ENCODE assay signal across 11 cellular contexts in genomic region chr2:58539973-58540372, GRCh38.
DNase-seq lines count a peak whose midpoint lies in the region; ATAC-seq and TF ChIP-seq lines count a peak whose summit lies in the region.
"Had no signal": no experiment of that assay in that cellular context is flagged by ENCODE, and none has a peak within 500 bp of the region (broad histone marks: within the 10 kb centered on the region; RNA-seq: fewer than 3 reads in every experiment).

No MANE protein-coding gene starts in this region.

- TF ChIP-seq CTCF in GM23338 (conservative IDR thresholded peaks at IDR 0.05; ENCODE audit: low read depth in 2 of 2) = no peak
- TF ChIP-seq CTCF in upper lobe of left lung (IDR thresholded peaks at IDR 0.05) = no peak
- TF ChIP-seq CTCF in CD4-positive, alpha-beta T cell (IDR thresholded peaks at IDR 0.05) = no peak
- no peak for TF ChIP-seq CTCF in Peyer's patch (IDR thresholded peaks at IDR 0.05)

- H3K23ac ChIP-seq in mesenchymal stem cell (ENCODE audit: low read length in 2 of 2) = no peak overlapping the region

- CTCF ChIA-PET in activated naive CD4-positive, alpha-beta T cell treated with anti-CD3 and anti-CD28 coated beads for 36 hours (lab: Charles Lee) = interaction anchor here (0.6 to 0.8 kb wide), 2 partner anchors 16 to 1384 kb away, joined by 3 read pairs; no protein-coding TSS in a partner anchor
- CTCF ChIA-PET in CD4-positive, alpha-beta T cell (lab: Charles Lee) = no interaction called here

- no peaks in the 10 kb centered on the region for H3K79me1 ChIP-seq in mesenchymal stem cell (replicated peaks; ENCODE audit: low read length, poor library complexity, severe bottlenecking)

- H3K9me2 ChIP-seq in GM23338 (ENCODE audit: insufficient read depth) = no peaks in the 10 kb centered on the region

- ATAC-seq in GM23338 = peak; percentile 84
- no peak for ATAC-seq in upper lobe of left lung (ENCODE audit: low FRiP score in 2 of 2)
- no peak for ATAC-seq in CD4-positive, alpha-beta T cell (ENCODE audit: poor library complexity)
- ATAC-seq: CD8-positive, alpha-beta T cell had no signal

- no peak overlapping the region for H2BK12ac ChIP-seq in mesenchymal stem cell (ENCODE audit: low read length in 2 of 2)

- H3K9ac ChIP-seq in mesenchymal stem cell (ENCODE audit: low read length) = no peak overlapping the region

- peaks cover 4% of the 10 kb centered on the region for H3K27me3 Mint-ChIP-seq in GM23338 (ENCODE audit: insufficient read depth, low read depth, poor library complexity)
- H3K27me3 Mint-ChIP-seq in activated naive CD4-positive, alpha-beta T cell treated with anti-CD3 and anti-CD28 coated beads for 36 hours (ENCODE audit: low read depth) = peaks cover 3% of the 10 kb centered on the region
- no peaks in the 10 kb centered on the region for H3K27me3 Mint-ChIP-seq in CD4-positive, alpha-beta T cell

- TF ChIP-seq POLR2A in upper lobe of left lung (IDR thresholded peaks at IDR 0.05) (no peak), Peyer's patch (IDR thresholded peaks at IDR 0.05) (no peak)

- H3K14ac ChIP-seq in mesenchymal stem cell (ENCODE audit: low read length in 2 of 2) = no peak overlapping the region

- H2BK120ac ChIP-seq in mesenchymal stem cell (ENCODE audit: low read depth, low read length) = no peak overlapping the region

- no peak for TF ChIP-seq EP300 in upper lobe of left lung (IDR thresholded peaks at IDR 0.05)

- H3K36me3 Mint-ChIP-seq in GM23338 (ENCODE audit: low read depth) = no peaks in the 10 kb centered on the region
- no peaks in the 10 kb centered on the region for H3K36me3 Mint-ChIP-seq in activated naive CD4-positive, alpha-beta T cell treated with anti-CD3 and anti-CD28 coated beads for 36 hours (ENCODE audit: low read depth)
- H3K36me3 Mint-ChIP-seq in CD4-positive, alpha-beta T cell (ENCODE audit: low read depth) = no peaks in the 10 kb centered on the region
- H3K36me3 Mint-ChIP-seq: CD8-positive, alpha-beta T cell had no signal

- no peak overlapping the region for H2AFZ ChIP-seq in GM23338
- H2AFZ ChIP-seq in mesenchymal stem cell (ENCODE audit: low read depth, low read length) = no peak overlapping the region

- peak overlapping the region; percentile 48 for H3K4me3 Mint-ChIP-seq in GM23338
- H3K4me3 Mint-ChIP-seq in activated naive CD4-positive, alpha-beta T cell treated with anti-CD3 and anti-CD28 coated beads for 36 hours = no peak overlapping the region
- no peak overlapping the region for H3K4me3 Mint-ChIP-seq in CD4-positive, alpha-beta T cell
- H3K4me3 Mint-ChIP-seq: CD8-positive, alpha-beta T cell had no signal

- no peaks in the 10 kb centered on the region; the same call in 1 of the 2 replicates for H3F3A ChIP-seq in GM23338 (replicated peaks; ENCODE audit: low read depth)

- H2AK5ac ChIP-seq in mesenchymal stem cell (ENCODE audit: low read length, severe bottlenecking) = no peak overlapping the region

- DNase-seq in GM23338 (ENCODE audit: low spot score) = peak; percentile 96
- DNase-seq in NCI-H2081 treated with DMSO at 0.1 percent for 48 hours (lab: John Stamatoyannopoulos, UW) = peak; percentile 64
- peak in 1 of 61 donors; percentile 1 for DNase-seq in caudate nucleus (lab: John Stamatoyannopoulos, UW)
- peak; percentile 40 for DNase-seq in mesenchymal stem cell
- no peak for DNase-seq in activated naive CD4-positive, alpha-beta T cell treated with anti-CD3 and anti-CD28 coated beads for 36 hours
- DNase-seq in upper lobe of left lung = no peak
- DNase-seq in CD4-positive, alpha-beta T cell = no peak
- DNase-seq in Peyer's patch = no peak
- DNase-seq: CD8-positive, alpha-beta T cell; HCEC 1CT had no signal

- no peak overlapping the region for H3K18ac ChIP-seq in mesenchymal stem cell (ENCODE audit: low read depth in 1 of 2, low read length in 2 of 2)

- no peaks in the 10 kb centered on the region for H3K27me3 ChIP-seq in GM23338 (ENCODE audit: insufficient read depth)
- H3K27me3 ChIP-seq in mesenchymal stem cell (ENCODE audit: control insufficient read depth in 1 of 2, insufficient read depth in 1 of 2, low read length in 2 of 2) = no peaks in the 10 kb centered on the region
- H3K27me3 ChIP-seq in upper lobe of left lung = no peaks in the 10 kb centered on the region
- no peaks in the 10 kb centered on the region for H3K27me3 ChIP-seq in CD4-positive, alpha-beta T cell (ENCODE audit: control insufficient read depth, insufficient read depth, low read length)
- H3K27me3 ChIP-seq in Peyer's patch = no peaks in the 10 kb centered on the region
- H3K27me3 ChIP-seq: neutrophil had no signal

- no peak overlapping the region for H2BK15ac ChIP-seq in mesenchymal stem cell (ENCODE audit: low read depth, poor library complexity, severe bottlenecking)

- H3K9me3 ChIP-seq in mesenchymal stem cell (ENCODE audit: control insufficient read depth, low read length) (no peaks in the 10 kb centered on the region), upper lobe of left lung (no peaks in the 10 kb centered on the region), Peyer's patch (no peaks in the 10 kb centered on the region)
- no peaks in the 10 kb centered on the region for H3K9me3 ChIP-seq in CD4-positive, alpha-beta T cell (ENCODE audit: control insufficient read depth, low read length)
- H3K9me3 ChIP-seq: neutrophil had no signal

- H3K9me3 Mint-ChIP-seq in GM23338 = no peaks in the 10 kb centered on the region
- H3K9me3 Mint-ChIP-seq in activated naive CD4-positive, alpha-beta T cell treated with anti-CD3 and anti-CD28 coated beads for 36 hours = no peaks in the 10 kb centered on the region
- no peaks in the 10 kb centered on the region for H3K9me3 Mint-ChIP-seq in CD4-positive, alpha-beta T cell
- H3K9me3 Mint-ChIP-seq: CD8-positive, alpha-beta T cell had no signal

- no peak overlapping the region for H3K4ac ChIP-seq in mesenchymal stem cell (ENCODE audit: low read depth in 1 of 2, low read length in 2 of 2)

- H3K4me2 ChIP-seq in GM23338 (peak overlapping the region; percentile 55), mesenchymal stem cell (ENCODE audit: low read length, poor library complexity, severe bottlenecking) (peak overlapping the region; percentile 16)

- no peak overlapping the region for H4K91ac ChIP-seq in mesenchymal stem cell (ENCODE audit: low read length)

- peaks cover 84% of the 10 kb centered on the region for H3K4me1 Mint-ChIP-seq in GM23338
- H3K4me1 Mint-ChIP-seq in activated naive CD4-positive, alpha-beta T cell treated with anti-CD3 and anti-CD28 coated beads for 36 hours (ENCODE audit: low read depth) = no peaks in the 10 kb centered on the region
- H3K4me1 Mint-ChIP-seq in CD4-positive, alpha-beta T cell (ENCODE audit: low read depth) = no peaks in the 10 kb centered on the region

- no peak overlapping the region for H4K8ac ChIP-seq in mesenchymal stem cell (ENCODE audit: low read length)

- H3K4me3 ChIP-seq in GM23338 (peak overlapping the region; percentile 29), mesenchymal stem cell (ENCODE audit: insufficient read depth in 1 of 2, low read depth in 1 of 2, low read length in 2 of 2) (no peak overlapping the region), upper lobe of left lung (no peak overlapping the region), Peyer's patch (no peak overlapping the region)

- H3K36me3 ChIP-seq in GM23338 (ENCODE audit: insufficient read depth) = no peaks in the 10 kb centered on the region
- H3K36me3 ChIP-seq in mesenchymal stem cell (ENCODE audit: control insufficient read depth in 1 of 2, insufficient read depth in 2 of 2, low read depth in 1 of 2, low read length in 2 of 2) = no peaks in the 10 kb centered on the region
- H3K36me3 ChIP-seq in upper lobe of left lung = no peaks in the 10 kb centered on the region
- no peaks in the 10 kb centered on the region for H3K36me3 ChIP-seq in Peyer's patch
- H3K36me3 ChIP-seq: neutrophil had no signal

- WGBS in mesenchymal stem cell = no CpG with 5 or more reads among the region's 4 CpGs
- 53 to 60% methylated on average over 4 of the region's 4 CpGs for WGBS in upper lobe of left lung, 2 donors

- H3K27ac Mint-ChIP-seq in GM23338 = peak overlapping the region; percentile 98
- H3K27ac Mint-ChIP-seq in activated naive CD4-positive, alpha-beta T cell treated with anti-CD3 and anti-CD28 coated beads for 36 hours = no peak overlapping the region
- H3K27ac Mint-ChIP-seq in CD4-positive, alpha-beta T cell = no peak overlapping the region
- H3K27ac Mint-ChIP-seq: CD8-positive, alpha-beta T cell had no signal

- no peaks in the 10 kb centered on the region for H4K20me1 ChIP-seq in GM23338 (replicated peaks; ENCODE audit: insufficient read depth)

- H3K4me1 ChIP-seq in GM23338 (ENCODE audit: insufficient read depth) (peaks cover 74% of the 10 kb centered on the region), mesenchymal stem cell (ENCODE audit: control insufficient read depth, insufficient read depth, low read depth, low read length) (peaks cover 2% of the 10 kb centered on the region), upper lobe of left lung (no peaks in the 10 kb centered on the region), Peyer's patch (no peaks in the 10 kb centered on the region)

- H3K79me2 ChIP-seq in GM23338 (replicated peaks; ENCODE audit: insufficient read depth) = no peaks in the 10 kb centered on the region

- no peak overlapping the region for H2BK5ac ChIP-seq in mesenchymal stem cell (ENCODE audit: low read depth, low read length, poor library complexity, severe bottlenecking)

- intact Hi-C loops in activated naive CD4-positive, alpha-beta T cell treated with anti-CD3 and anti-CD28 coated beads for 36 hours (cut with micrococcal nuclease) = no loop called here
- intact Hi-C loops in CD4-positive, alpha-beta T cell (cut with DNase I, micrococcal nuclease) = no loop called here

- peak overlapping the region; percentile 96 for H3K27ac ChIP-seq in GM23338 (ENCODE audit: low read depth)
- peak overlapping the region; percentile 55 for H3K27ac ChIP-seq in caudate nucleus (ENCODE audit: low read depth, low read length)
- no peak overlapping the region for H3K27ac ChIP-seq in mesenchymal stem cell (ENCODE audit: low read length, poor library complexity, severe bottlenecking)
- H3K27ac ChIP-seq in upper lobe of left lung = no peak overlapping the region
- no peak overlapping the region for H3K27ac ChIP-seq in CD4-positive, alpha-beta T cell (ENCODE audit: low read depth, low read length)
- H3K27ac ChIP-seq in Peyer's patch = no peak overlapping the region
- H3K27ac ChIP-seq: neutrophil had no signal

- POLR2A ChIA-PET in CD4-positive, alpha-beta T cell (lab: Charles Lee) = no interaction called here

TF ChIP-seq in GM23338, 12 proteins besides CTCF, POLR2A, EP300 and RAD21 (continues in another document):
- TF ChIP-seq POLR2AphosphoS5 (IDR thresholded peaks at IDR 0.05; ENCODE audit: low read depth) = no peak; the same call in 1 of the 2 replicates

Comparison
In these comparisons a context has a peak if more than half of its experiments do, and no peak if none do; other contexts are left out.
1. DNase-seq: peak in GM23338 (single experiment), NCI-H2081 treated with DMSO at 0.1 percent for 48 hours (single experiment) and mesenchymal stem cell (single experiment); none in activated naive CD4-positive, alpha-beta T cell treated with anti-CD3 and anti-CD28 coated beads for 36 hours (single experiment), upper lobe of left lung (0 of 2), CD4-positive, alpha-beta T cell (0 of 10) and Peyer's patch (0 of 3).
2. H3K27ac ChIP-seq: peak in GM23338 (single experiment) and caudate nucleus (single experiment); none in mesenchymal stem cell (single experiment), upper lobe of left lung (0 of 4), CD4-positive, alpha-beta T cell (single experiment) and Peyer's patch (0 of 4).